In genomic region chr16:57270221-57271062, GRCh38 we compare ENCODE assay signal across 17 cellular contexts. TPM values are rescaled to one million over a fixed set of nuclear protein-coding genes. Genes with fewer than 3 reads are reported as not detected.
DNase-seq lines count a peak whose midpoint lies in the region; ATAC-seq and TF ChIP-seq lines count a peak whose summit lies in the region.
"Had no signal": no experiment of that assay in that cellular context is flagged by ENCODE, and none has a peak within 500 bp of the region (broad histone marks: within the 10 kb centered on the region; RNA-seq: fewer than 3 reads in every experiment).

No MANE protein-coding gene starts in this region.

- no peak for TF ChIP-seq CTCF in coronary artery (IDR thresholded peaks at IDR 0.05)

- peak; percentile 48 for ATAC-seq in sciatic nerve
- ATAC-seq: gastroesophageal sphincter, GM12878, PC-3 had no signal

- H3K4me3 ChIP-seq in H7 (ENCODE audit: insufficient read depth, low read depth, low read length) = no peak overlapping the region
- no peak overlapping the region for H3K4me3 ChIP-seq in coronary artery
- H3K4me3 ChIP-seq: colonic mucosa, gastroesophageal sphincter, GM12878, testis had no signal

- intact Hi-C loops in sciatic nerve (cut with DNase I) = no loop called here

- H3K27me3 ChIP-seq in H7 (ENCODE audit: control insufficient read depth, insufficient read depth, low read length) = no peaks in the 10 kb centered on the region
- H3K27me3 ChIP-seq: colonic mucosa, testis had no signal

- no peaks in the 10 kb centered on the region for H3K36me3 ChIP-seq in H7 (replicated peaks; ENCODE audit: control insufficient read depth, insufficient read depth, low read length)
- H3K36me3 ChIP-seq: colonic mucosa, gastroesophageal sphincter had no signal

- DNase-seq in H7 (peak; percentile 75), coronary artery (ENCODE audit: low spot score) (peak; percentile 43), medulla oblongata (ENCODE audit: extremely low spot score) (peak; percentile 92), sciatic nerve (ENCODE audit: low spot score) (no peak), GM03348 (ENCODE audit: low spot score) (no peak), SIG-M5 (lab: John Stamatoyannopoulos, UW) (no peak), HUDEP-2 (lab: John Stamatoyannopoulos, UW; ENCODE audit: unreplicated experiment in 76 of 76) (no peak)
- DNase-seq in stimulated activated CD4-positive, alpha-beta T cell treated with anti-CD3 and anti-CD28 coated beads, Interleukin-2, amount 100 ng/mL, for 24 hours = no peak
- DNase-seq: activated gamma-delta T cell treated with Interleukin-2 at 50 U/mL for 16 hours; colonic mucosa; NCI-H2029; NCI-H510A treated with DMSO at 0.1 percent for 48 hours; PC-3; stimulated activated CD4-positive, alpha-beta T cell treated with anti-CD3 and anti-CD28 coated beads, Interleukin-4, amount 100 ng/mL, for 24 hours; testis had no signal

- no peak overlapping the region for H3K27ac ChIP-seq in coronary artery
- H3K27ac ChIP-seq: colonic mucosa, gastroesophageal sphincter had no signal

RNA-seq across cellular contexts. Expression of gene PLLP, which starts 14.0 kb away (rescaled TPM):
- 1.6 and 3.0 TPM in 2 replicates for total RNA-seq in H7 (2014; rRNA removed; shearing (Covaris generic))
- 121 TPM for total RNA-seq in sciatic nerve

RNA-seq across cellular contexts. Expression of gene ARL2BP, which starts 25.4 kb away (rescaled TPM):
- 27.7 and 28.3 TPM in 2 replicates for total RNA-seq in H7 (2014; rRNA removed; shearing (Covaris generic))
- total RNA-seq in sciatic nerve = 38.5 TPM

Comparison
In these comparisons a context has a peak if more than half of its experiments do, and no peak if none do; other contexts are left out.
1. DNase-seq: peak in H7 (single experiment), coronary artery (single experiment) and medulla oblongata (single experiment); none in sciatic nerve (single experiment), GM03348 (single experiment), SIG-M5 (single experiment), stimulated activated CD4-positive, alpha-beta T cell treated with anti-CD3 and anti-CD28 coated beads, Interleukin-2, amount 100 ng/mL, for 24 hours (0 of 2) and HUDEP-2 (0 of 76).
2. RNA of gene PLLP, which starts 14.0 kb away (total RNA-seq): 121 TPM in sciatic nerve (single experiment); 1.6 to 3.0 TPM in H7; every median in the first group is over 10 times any median in the second.